ENCODE assay signal across 7 cellular contexts in genomic region chrY:12446486-12447265, GRCh38.
DNase-seq lines count a peak whose midpoint lies in the region; ATAC-seq and TF ChIP-seq lines count a peak whose summit lies in the region.
"Not testable (repeated sequence)": the region's sequence is repeated elsewhere in the genome, so short reads cannot be mapped to it uniquely, and the experiment has no call there.

No MANE protein-coding gene starts in this region.

- H2AFZ ChIP-seq in GM23248 = not testable (repeated sequence)

- H3K9ac ChIP-seq in GM23248 = not testable (repeated sequence)

- H3K4me3 ChIP-seq in GM23248; MG63; cardiac fibroblast (replicated peaks in 1 of 2; ENCODE audit: low read depth in 2 of 2, low read length in 2 of 2): not testable (repeated sequence)

- ATAC-seq in Right ventricle myocardium superior (ENCODE audit: poor library complexity) = peak; percentile 20

- not testable (repeated sequence) for H3K4me2 ChIP-seq in GM23248 (ENCODE audit: unreplicated experiment)

- H3K9me3 ChIP-seq in GM23248 (ENCODE audit: low read depth); MG63: not testable (repeated sequence)

- WGBS in GM23248 (ENCODE audit: low coverage in 1 of 2, low lambda C conversion rate in 2 of 2, missing lambda C conversion rate in 2 of 2), 2 experiments = 73 to 83% methylated on average over 10 to 26 of the region's 27 CpGs

- intact Hi-C loops in Right ventricle myocardium superior (cut with DNase I) = not testable (repeated sequence)

- H3F3A ChIP-seq in GM23248 (ENCODE audit: insufficient read depth) = not testable (repeated sequence)

- not testable (repeated sequence) for H3K36me3 ChIP-seq in GM23248 (ENCODE audit: low read depth); MG63

- H4K20me1 ChIP-seq in GM23248 (ENCODE audit: insufficient read depth) = not testable (repeated sequence)

- not testable (repeated sequence) for H3K27me3 ChIP-seq in GM23248 (replicated peaks; ENCODE audit: insufficient read depth); MG63

- not testable (repeated sequence) for H3K79me2 ChIP-seq in GM23248 (ENCODE audit: insufficient read depth)

- TF ChIP-seq CTCF in cardiac fibroblast (IDR thresholded peaks at IDR 0.05; ENCODE audit: low read depth, low read length) = not testable (repeated sequence)

- H3K4me1 ChIP-seq in GM23248 (ENCODE audit: insufficient read depth) = not testable (repeated sequence)

- H3K27ac ChIP-seq in GM23248 = not testable (repeated sequence)

- in situ Hi-C loops in GM23248 (cut with MboI) = not testable (repeated sequence)

- not testable (repeated sequence) for H3K9me2 ChIP-seq in GM23248 (ENCODE audit: insufficient read depth)

- peak; percentile 49 for DNase-seq in A172 (ENCODE audit: low spot score)
- DNase-seq in GM23248 = peak; percentile 3
- DNase-seq in HS-5 (ENCODE audit: low read depth) = peak; percentile 30
- DNase-seq in MG63 = peak; percentile 85
- peak; percentile 24 to 38 for DNase-seq in cardiac fibroblast (ENCODE audit: low read depth in 2 of 2)
- not testable (repeated sequence) for DNase-seq in Right ventricle myocardium superior
- peak; percentile 0 for DNase-seq in occipital lobe (lab: John Stamatoyannopoulos, UW)
